17 cellular contexts compared by ENCODE assay signal in the genomic region with DNA sequence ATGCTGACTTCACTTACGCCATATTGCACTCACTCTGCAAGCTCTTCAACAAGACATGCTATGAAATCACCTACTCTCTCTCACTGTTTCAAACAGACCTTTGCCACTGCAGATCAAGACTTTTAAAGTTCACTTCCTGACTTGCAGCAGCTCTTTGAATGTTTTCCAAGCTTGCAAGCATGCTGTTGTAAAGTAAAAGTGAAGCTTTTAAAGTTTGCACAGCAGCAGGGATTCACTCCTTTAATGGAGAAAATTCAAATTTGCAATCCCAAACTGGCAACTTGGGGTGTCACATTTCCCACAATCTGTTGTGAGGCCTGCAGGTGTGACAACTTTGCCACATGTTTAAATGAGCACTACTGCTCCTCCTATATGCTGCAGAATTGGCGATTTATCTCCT.
DNase-seq lines count a peak whose midpoint lies in the region; ATAC-seq and TF ChIP-seq lines count a peak whose summit lies in the region.
"Had no signal": no experiment of that assay in that cellular context is flagged by ENCODE, and none has a peak within 500 bp of the region (broad histone marks: within the 10 kb centered on the region; RNA-seq: fewer than 3 reads in every experiment).

No MANE protein-coding gene starts in this region.

- no peaks in the 10 kb centered on the region for H3K79me1 ChIP-seq in mesenchymal stem cell (replicated peaks; ENCODE audit: low read length, poor library complexity, severe bottlenecking)

- H3K36me3 Mint-ChIP-seq in activated naive CD4-positive, alpha-beta T cell treated with anti-CD3 and anti-CD28 coated beads, Interleukin-2, amount 50 U/mL, for 24 hours: no peaks in the 10 kb centered on the region
- no peaks in the 10 kb centered on the region for H3K36me3 Mint-ChIP-seq in endodermal cell (ENCODE audit: low read depth)
- H3K36me3 Mint-ChIP-seq: CD8-positive, alpha-beta T cell had no signal

- no peaks in the 10 kb centered on the region for H3K9me3 Mint-ChIP-seq in activated naive CD4-positive, alpha-beta T cell treated with anti-CD3 and anti-CD28 coated beads, Interleukin-2, amount 50 U/mL, for 24 hours
- no peaks in the 10 kb centered on the region for H3K9me3 Mint-ChIP-seq in endodermal cell
- H3K9me3 Mint-ChIP-seq: CD8-positive, alpha-beta T cell had no signal

- no peak overlapping the region for H4K91ac ChIP-seq in mesenchymal stem cell (ENCODE audit: low read length)

- H3K36me3 ChIP-seq in endodermal cell (ENCODE audit: control insufficient read depth, insufficient read depth, low read length) (no peaks in the 10 kb centered on the region), adrenal gland (replicated peaks in 1 of 2) (no peaks in the 10 kb centered on the region), mesenchymal stem cell (ENCODE audit: control insufficient read depth in 1 of 2, insufficient read depth in 2 of 2, low read depth in 1 of 2, low read length in 2 of 2) (no peaks in the 10 kb centered on the region)
- H3K36me3 ChIP-seq: SJSA1 had no signal

- H2BK5ac ChIP-seq in mesenchymal stem cell (ENCODE audit: low read depth, low read length, poor library complexity, severe bottlenecking): no peak overlapping the region

- peak overlapping the region; percentile 5 for H3K4me3 ChIP-seq in endodermal cell (ENCODE audit: low read length)
- no peak overlapping the region for H3K4me3 ChIP-seq in adrenal gland
- no peak overlapping the region for H3K4me3 ChIP-seq in mesenchymal stem cell (ENCODE audit: insufficient read depth in 1 of 2, low read depth in 1 of 2, low read length in 2 of 2)
- H3K4me3 ChIP-seq: SJSA1 had no signal

- no peak overlapping the region for H2BK120ac ChIP-seq in mesenchymal stem cell (ENCODE audit: low read depth, low read length)

- H3K14ac ChIP-seq in mesenchymal stem cell (ENCODE audit: low read length in 2 of 2): no peak overlapping the region

- no peak for TF ChIP-seq CTCF in endodermal cell (conservative IDR thresholded peaks at IDR 0.05)
- no peak for TF ChIP-seq CTCF in adrenal gland (IDR thresholded peaks at IDR 0.05)

- H3K27ac Mint-ChIP-seq in activated naive CD4-positive, alpha-beta T cell treated with anti-CD3 and anti-CD28 coated beads, Interleukin-2, amount 50 U/mL, for 24 hours: peak overlapping the region; percentile 36
- H3K27ac Mint-ChIP-seq in endodermal cell: peak overlapping the region; percentile 26
- H3K27ac Mint-ChIP-seq: CD8-positive, alpha-beta T cell had no signal

- H4K8ac ChIP-seq in mesenchymal stem cell (ENCODE audit: low read length): no peak overlapping the region

- no peak overlapping the region for H3K18ac ChIP-seq in mesenchymal stem cell (ENCODE audit: low read depth in 1 of 2, low read length in 2 of 2)

- no peaks in the 10 kb centered on the region for H3K27me3 Mint-ChIP-seq in activated naive CD4-positive, alpha-beta T cell treated with anti-CD3 and anti-CD28 coated beads, Interleukin-2, amount 50 U/mL, for 24 hours
- peaks cover 11% of the 10 kb centered on the region for H3K27me3 Mint-ChIP-seq in endodermal cell (ENCODE audit: insufficient read depth)

- peaks cover 15% of the 10 kb centered on the region for H3K27me3 ChIP-seq in endodermal cell (ENCODE audit: control insufficient read depth, insufficient read depth, low read length, poor library complexity, severe bottlenecking)
- no peaks in the 10 kb centered on the region for H3K27me3 ChIP-seq in adrenal gland
- no peaks in the 10 kb centered on the region for H3K27me3 ChIP-seq in mesenchymal stem cell (ENCODE audit: control insufficient read depth in 1 of 2, insufficient read depth in 1 of 2, low read length in 2 of 2)
- H3K27me3 ChIP-seq: SJSA1 had no signal

- TF ChIP-seq POLR2A in adrenal gland (IDR thresholded peaks at IDR 0.05): no peak

- no peak overlapping the region for H2AK5ac ChIP-seq in mesenchymal stem cell (ENCODE audit: low read length, severe bottlenecking)

- H2AFZ ChIP-seq in mesenchymal stem cell (ENCODE audit: low read depth, low read length): no peak overlapping the region

- no peak overlapping the region for H2BK15ac ChIP-seq in mesenchymal stem cell (ENCODE audit: low read depth, poor library complexity, severe bottlenecking)

- H3K4me1 Mint-ChIP-seq in activated naive CD4-positive, alpha-beta T cell treated with anti-CD3 and anti-CD28 coated beads, Interleukin-2, amount 50 U/mL, for 24 hours: no peaks in the 10 kb centered on the region
- peaks cover 30% of the 10 kb centered on the region for H3K4me1 Mint-ChIP-seq in endodermal cell

- H3K9ac ChIP-seq in endodermal cell (ENCODE audit: extremely low read depth, low read length, poor library complexity, severe bottlenecking) (no peak overlapping the region), mesenchymal stem cell (ENCODE audit: low read length) (no peak overlapping the region)

- H3K4me2 ChIP-seq in mesenchymal stem cell (ENCODE audit: low read length, poor library complexity, severe bottlenecking): no peak overlapping the region

- ATAC-seq in left colon: peak; percentile 63
- ATAC-seq in GM19397 (IDR thresholded peaks at IDR 0.05; ENCODE audit: unreplicated experiment): no peak
- ATAC-seq: CD8-positive, alpha-beta T cell had no signal

- intact Hi-C loops in left colon (cut with DNase I, micrococcal nuclease): no loop called here
- intact Hi-C loops in adrenal gland (cut with DNase I): no loop called here

- no peak overlapping the region for H2BK12ac ChIP-seq in mesenchymal stem cell (ENCODE audit: low read length in 2 of 2)

- DNase-seq in activated naive CD4-positive, alpha-beta T cell treated with Interleukin-2 at 50 U/mL for 16 hours: no peak
- DNase-seq in endodermal cell (peak; percentile 71), left colon (no peak), adrenal gland (no peak), mesenchymal stem cell (no peak), NCI-H1436 treated with DMSO at 0.1 percent for 48 hours (lab: John Stamatoyannopoulos, UW) (no peak)
- DNase-seq: AML-193; C1 segment of cervical spinal cord; CD8-positive, alpha-beta T cell; KG1; NCI-H1105; NCI-H187; NCI-H526; OCI-M1 had no signal

- no peak overlapping the region for H3K4me3 Mint-ChIP-seq in activated naive CD4-positive, alpha-beta T cell treated with anti-CD3 and anti-CD28 coated beads, Interleukin-2, amount 50 U/mL, for 24 hours
- H3K4me3 Mint-ChIP-seq in endodermal cell: no peak overlapping the region
- H3K4me3 Mint-ChIP-seq: CD8-positive, alpha-beta T cell had no signal

- WGBS in endodermal cell (ENCODE audit: insufficient coverage in 1 of 2, insufficient read length in 1 of 2), 2 experiments: 66 to 83% methylated on average over 2 of the region's 2 CpGs
- WGBS in adrenal gland, 4 donors: 63 to 75% (median 67%) methylated on average over 2 of the region's 2 CpGs
- WGBS in mesenchymal stem cell: 59% methylated on average over 2 of the region's 2 CpGs

- H3K4me1 ChIP-seq in endodermal cell (ENCODE audit: control insufficient read depth, insufficient read depth, low read length) (peaks cover 9% of the 10 kb centered on the region), adrenal gland (replicated peaks in 1 of 2) (no peaks in the 10 kb centered on the region), mesenchymal stem cell (ENCODE audit: control insufficient read depth, insufficient read depth, low read depth, low read length) (no peaks in the 10 kb centered on the region)
- H3K4me1 ChIP-seq: SJSA1 had no signal

- no peak overlapping the region for H3K4ac ChIP-seq in mesenchymal stem cell (ENCODE audit: low read depth in 1 of 2, low read length in 2 of 2)

- H3K9me3 ChIP-seq in endodermal cell (ENCODE audit: control insufficient read depth, low read length): no peaks in the 10 kb centered on the region
- no peaks in the 10 kb centered on the region for H3K9me3 ChIP-seq in adrenal gland (replicated peaks in 1 of 3)
- H3K9me3 ChIP-seq in mesenchymal stem cell (ENCODE audit: control insufficient read depth, low read length): no peaks in the 10 kb centered on the region
- H3K9me3 ChIP-seq: SJSA1 had no signal

- H3K27ac ChIP-seq in endodermal cell (ENCODE audit: low read depth, low read length): no peak overlapping the region
- H3K27ac ChIP-seq in adrenal gland: no peak overlapping the region
- H3K27ac ChIP-seq in mesenchymal stem cell (ENCODE audit: low read length, poor library complexity, severe bottlenecking): no peak overlapping the region
- H3K27ac ChIP-seq: SJSA1 had no signal

- no peak overlapping the region for H3K23ac ChIP-seq in mesenchymal stem cell (ENCODE audit: low read length in 2 of 2)
